ENCODE assay signal across 1 cellular context in the genomic region with DNA sequence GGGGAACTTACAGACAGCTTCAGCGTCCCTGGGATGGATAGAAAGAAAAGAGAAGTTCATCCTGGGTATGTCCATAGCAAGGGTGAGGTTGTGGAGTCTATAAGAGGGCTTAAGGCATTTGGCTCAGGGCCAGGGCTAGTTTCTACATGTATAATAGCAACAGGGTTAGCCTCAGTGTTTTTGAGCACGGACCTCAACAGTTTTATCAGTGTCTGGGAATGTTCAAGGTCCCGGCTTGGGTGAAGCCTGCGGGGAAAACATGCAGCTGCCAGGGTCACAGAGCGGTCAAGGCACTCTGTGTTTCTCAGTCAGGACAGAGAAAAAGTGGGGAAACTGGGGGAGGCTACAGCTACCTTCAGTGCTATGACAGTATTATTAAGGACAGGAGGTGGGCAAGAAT.
TF ChIP-seq lines count a peak whose summit lies in the region.

No MANE protein-coding gene starts in this region.

TF ChIP-seq in IMR-90, 13 proteins besides CTCF, POLR2A, EP300 and RAD21 (continued from another document):
- TF ChIP-seq, protein P1, sequence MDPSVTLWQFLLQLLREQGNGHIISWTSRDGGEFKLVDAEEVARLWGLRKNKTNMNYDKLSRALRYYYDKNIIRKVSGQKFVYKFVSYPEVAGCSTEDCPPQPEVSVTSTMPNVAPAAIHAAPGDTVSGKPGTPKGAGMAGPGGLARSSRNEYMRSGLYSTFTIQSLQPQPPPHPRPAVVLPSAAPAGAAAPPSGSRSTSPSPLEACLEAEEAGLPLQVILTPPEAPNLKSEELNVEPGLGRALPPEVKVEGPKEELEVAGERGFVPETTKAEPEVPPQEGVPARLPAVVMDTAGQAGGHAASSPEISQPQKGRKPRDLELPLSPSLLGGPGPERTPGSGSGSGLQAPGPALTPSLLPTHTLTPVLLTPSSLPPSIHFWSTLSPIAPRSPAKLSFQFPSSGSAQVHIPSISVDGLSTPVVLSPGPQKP (IDR thresholded peaks at IDR 0.05; ENCODE audit: borderline replicate concordance, low read depth, low read length), result no peak
- TF ChIP-seq CHD1 (IDR thresholded peaks at IDR 0.05; ENCODE audit: low read depth, low read length), result no peak
- no peak for TF ChIP-seq CEBPB (IDR thresholded peaks at IDR 0.05; ENCODE audit: low read depth, low read length)
- TF ChIP-seq NFE2L2 (IDR thresholded peaks at IDR 0.05; ENCODE audit: low read depth, low read length), result no peak
- no peak for TF ChIP-seq MXI1 (IDR thresholded peaks at IDR 0.05; ENCODE audit: borderline replicate concordance, low read depth, low read length)
- TF ChIP-seq MAFK (IDR thresholded peaks at IDR 0.05; ENCODE audit: low read depth, low read length), result no peak
